In genomic region chr1:15835205-15835740, GRCh38 we compare ENCODE assay signal across 8 cellular contexts. TPM values are rescaled to one million over a fixed set of nuclear protein-coding genes. Genes with fewer than 3 reads are reported as not detected.
DNase-seq lines count a peak whose midpoint lies in the region; ATAC-seq and TF ChIP-seq lines count a peak whose summit lies in the region.

No MANE protein-coding gene starts in this region.

- no peaks in the 10 kb centered on the region for H3K27me3 ChIP-seq in CD4-positive, alpha-beta T cell (ENCODE audit: control insufficient read depth, insufficient read depth, low read length)
- H3K27me3 ChIP-seq in HUES48 (ENCODE audit: control insufficient read depth, insufficient read depth, low read length) (no peaks in the 10 kb centered on the region), iPS DF 6.9 (ENCODE audit: control insufficient read depth, insufficient read depth, low read length) (no peaks in the 10 kb centered on the region)

- DNase-seq in CD4-positive, alpha-beta T cell = peak in 2 of 10 experiments; percentile 11 to 35
- DNase-seq in activated naive CD8-positive, alpha-beta T cell treated with anti-CD3 and anti-CD28 coated beads for 36 hours = no peak
- no peak for DNase-seq in iPS DF 6.9 (ENCODE audit: low read depth, low spot score)
- peak; percentile 20 for DNase-seq in stimulated activated CD8-positive, alpha-beta memory T cell treated with anti-CD3 and anti-CD28 coated beads, Interleukin-15, amount 100 ng/mL, for 1 hour (ENCODE audit: low read depth)
- no peak for DNase-seq in NCI-H2107 treated with DMSO at 0.1 percent for 48 hours (lab: John Stamatoyannopoulos, UW; ENCODE audit: unreplicated experiment)

- peaks cover 25% of the 10 kb centered on the region for H3K36me3 Mint-ChIP-seq in CD4-positive, alpha-beta T cell (ENCODE audit: low read depth)
- peaks cover 10% of the 10 kb centered on the region for H3K36me3 Mint-ChIP-seq in activated naive CD8-positive, alpha-beta T cell treated with anti-CD3 and anti-CD28 coated beads for 36 hours

- CTCF ChIA-PET in CD4-positive, alpha-beta T cell (lab: Charles Lee) = interaction anchor here (3.3 kb wide), 1 partner anchor 13 kb away, joined by 26 read pairs; the partner anchor contains the start of gene SPEN

- H3K27me3 Mint-ChIP-seq in CD4-positive, alpha-beta T cell = no peaks in the 10 kb centered on the region
- no peaks in the 10 kb centered on the region for H3K27me3 Mint-ChIP-seq in activated naive CD8-positive, alpha-beta T cell treated with anti-CD3 and anti-CD28 coated beads for 36 hours

- peaks cover 16% of the 10 kb centered on the region for H3K4me1 ChIP-seq in HUES48 (ENCODE audit: control insufficient read depth, insufficient read depth, low read length)
- H3K4me1 ChIP-seq in iPS DF 6.9 (ENCODE audit: control insufficient read depth, insufficient read depth, low read length) = peaks cover 5% of the 10 kb centered on the region; the same call in 1 of the 2 replicates

- WGBS in iPS DF 6.9 (ENCODE audit: insufficient coverage, insufficient read length) = no CpG with 5 or more reads among the region's 37 CpGs

- H3K4me3 Mint-ChIP-seq in CD4-positive, alpha-beta T cell = peak overlapping the region; percentile 98
- peak overlapping the region; percentile 89 for H3K4me3 Mint-ChIP-seq in activated naive CD8-positive, alpha-beta T cell treated with anti-CD3 and anti-CD28 coated beads for 36 hours

- POLR2A ChIA-PET in CD4-positive, alpha-beta T cell (lab: Charles Lee) = interaction anchor here (0.9 to 7.0 kb wide), 8 partner anchors 12 to 141 kb away, joined by 3 to 518 read pairs (median 10); partner anchors contain the start of genes SPEN and ZBTB17

- H3K27ac ChIP-seq in CD4-positive, alpha-beta T cell (ENCODE audit: low read depth, low read length) = peak overlapping the region; percentile 99
- peak overlapping the region; percentile 100 for H3K27ac ChIP-seq in HUES48 (ENCODE audit: low read depth, low read length)
- H3K27ac ChIP-seq in iPS DF 6.9 (ENCODE audit: low read length) = peak overlapping the region; percentile 70

- peak overlapping the region; percentile 98 for H3K9ac ChIP-seq in HUES48 (ENCODE audit: low read depth, low read length)

- intact Hi-C loops in CD4-positive, alpha-beta T cell (cut with DNase I, micrococcal nuclease) = loop anchor here in 1 of 2 experiments (1.0 kb wide), 1 partner anchor 12 kb away; the partner anchor contains the start of gene SPEN

- H3K36me3 ChIP-seq in HUES48 (ENCODE audit: control insufficient read depth, insufficient read depth, low read length) (no peaks in the 10 kb centered on the region), iPS DF 6.9 (ENCODE audit: control insufficient read depth, insufficient read depth, low read length) (no peaks in the 10 kb centered on the region; the same call in 1 of the 2 replicates)

- peak; percentile 3 for ATAC-seq in CD4-positive, alpha-beta T cell (ENCODE audit: poor library complexity)
- peak; percentile 4 for ATAC-seq in GM19467 (IDR thresholded peaks at IDR 0.05; ENCODE audit: unreplicated experiment)
- ATAC-seq in HG02759 (IDR thresholded peaks at IDR 0.05; ENCODE audit: unreplicated experiment) = no peak

- H3K4me1 Mint-ChIP-seq in CD4-positive, alpha-beta T cell (ENCODE audit: low read depth) = peaks cover 32% of the 10 kb centered on the region
- H3K4me1 Mint-ChIP-seq in activated naive CD8-positive, alpha-beta T cell treated with anti-CD3 and anti-CD28 coated beads for 36 hours = peaks cover 31% of the 10 kb centered on the region

- TF ChIP-seq CTCF in CD4-positive, alpha-beta T cell (IDR thresholded peaks at IDR 0.05) = no peak

- H3K9me3 ChIP-seq in CD4-positive, alpha-beta T cell (ENCODE audit: control insufficient read depth, low read length) = no peaks in the 10 kb centered on the region
- H3K9me3 ChIP-seq in HUES48 (ENCODE audit: control insufficient read depth, insufficient read depth, low read length) (no peaks in the 10 kb centered on the region), iPS DF 6.9 (ENCODE audit: control insufficient read depth, insufficient read depth, low read length) (no peaks in the 10 kb centered on the region)

- H3K27ac Mint-ChIP-seq in CD4-positive, alpha-beta T cell = peak overlapping the region; percentile 99
- H3K27ac Mint-ChIP-seq in activated naive CD8-positive, alpha-beta T cell treated with anti-CD3 and anti-CD28 coated beads for 36 hours = peak overlapping the region; percentile 98

- no peaks in the 10 kb centered on the region for H3K9me3 Mint-ChIP-seq in CD4-positive, alpha-beta T cell
- H3K9me3 Mint-ChIP-seq in activated naive CD8-positive, alpha-beta T cell treated with anti-CD3 and anti-CD28 coated beads for 36 hours = no peaks in the 10 kb centered on the region

- H3K4me3 ChIP-seq in HUES48 (ENCODE audit: low read depth, low read length) (peak overlapping the region; percentile 87), iPS DF 6.9 (ENCODE audit: low read length) (peak overlapping the region; percentile 64; the same call in 1 of the 2 replicates)

RNA-seq across cellular contexts. Expression of gene SPEN, which starts 12.2 kb away (rescaled TPM):
- 10 to 100 TPM; 73.5 to 76.7 TPM for total RNA-seq in CD4-positive, alpha-beta T cell
- 10 to 100 TPM; 49.3 to 51.9 TPM for total RNA-seq in activated naive CD8-positive, alpha-beta T cell treated with anti-CD3 and anti-CD28 coated beads for 36 hours

RNA-seq across cellular contexts. Expression of gene UQCRHL, which starts 27.8 kb away (rescaled TPM):
- total RNA-seq in CD4-positive, alpha-beta T cell = under 1 TPM; 0.25 to 0.69 TPM
- 1 to 10 TPM; 1.9 to 2.0 TPM for total RNA-seq in activated naive CD8-positive, alpha-beta T cell treated with anti-CD3 and anti-CD28 coated beads for 36 hours
